ENCODE assay signal across 8 cellular contexts in genomic region chr22:22942511-22943329, GRCh38. TPM values are rescaled to one million over a fixed set of nuclear protein-coding genes. Genes with fewer than 3 reads are reported as not detected.
A peak's percentile ranks its signal among the peaks of the same experiment; 100 is the strongest.
DNase-seq lines count a peak whose midpoint lies in the region; ATAC-seq and TF ChIP-seq lines count a peak whose summit lies in the region.

No MANE protein-coding gene starts in this region.

- BruUV-seq in OCI-LY7 (replicated peaks; lab: Mats Ljungman, UMichigan) = no TSS peak

- no peak for ATAC-seq in GM21360 (IDR thresholded peaks at IDR 0.05; ENCODE audit: unreplicated experiment)

- WGBS in ovary, 3 donors = 50 to 54% (median 52%) methylated on average over 12 of the region's 12 CpGs
- 55% methylated on average over 12 of the region's 12 CpGs for WGBS in tibial nerve, 2 donors

- H3K4me3 ChIP-seq in HEK293 (ENCODE audit: low read depth, low read length) (no peak overlapping the region), OCI-LY7 (ENCODE audit: low read depth, low read length, poor library complexity, severe bottlenecking) (peak overlapping the region; percentile 14), fibroblast of villous mesenchyme (ENCODE audit: low read depth, low read length) (no peak overlapping the region), ovary (no peak overlapping the region), tibial nerve (no peak overlapping the region)

- no peaks in the 10 kb centered on the region for H3K4me1 ChIP-seq in HEK293 (ENCODE audit: control insufficient read depth, insufficient read depth, low read length)
- peaks cover 93% of the 10 kb centered on the region for H3K4me1 ChIP-seq in OCI-LY7 (ENCODE audit: insufficient read depth, low read length, poor library complexity, severe bottlenecking)
- no peaks in the 10 kb centered on the region for H3K4me1 ChIP-seq in ovary (ENCODE audit: insufficient read depth)
- no peaks in the 10 kb centered on the region for H3K4me1 ChIP-seq in tibial nerve

- H3K9me2 ChIP-seq in OCI-LY7 (ENCODE audit: insufficient read depth, low read length) = no peaks in the 10 kb centered on the region

- intact Hi-C loops in OCI-LY7 (cut with micrococcal nuclease; ENCODE audit: unreplicated experiment) = loop anchor here (1.0 to 2.0 kb wide), 2 partner anchors 10 to 58 kb away; no protein-coding TSS in a partner anchor
- intact Hi-C loops in ovary (cut with DNase I) = no loop called here

- CTCF ChIA-PET in HEK293 (lab: Yijun Ruan, JAX) (interaction anchor here (0.6 to 5.2 kb wide), 29 partner anchors 8 to 550 kb away, joined by 3 to 88 read pairs (median 3); partner anchors contain the start of gene PRAME), OCI-LY7 (lab: Charles Lee; ENCODE audit: unreplicated experiment) (interaction anchor here (0.7 to 5.5 kb wide), 8 partner anchors 8 to 87 kb away, joined by 3 to 41 read pairs (median 8); no protein-coding TSS in a partner anchor)

- DNase-seq in OCI-LY7 (ENCODE audit: low spot score) = peak; percentile 89
- DNase-seq in activated T-cell treated with anti-CD3 and anti-CD28 coated beads, Interleukin-2, amount 50 U/mL, for 24 hours = peak; percentile 73
- DNase-seq in fibroblast of villous mesenchyme (ENCODE audit: low read depth) = peak; percentile 39
- peak; percentile 14 to 57 (median 38) for DNase-seq in ovary
- DNase-seq in tibial nerve (ENCODE audit: low spot score in 2 of 2) = peak; percentile 3 to 39

- TF ChIP-seq POLR2A in ovary (IDR thresholded peaks at IDR 0.05) (no peak), tibial nerve (IDR thresholded peaks at IDR 0.05) (no peak)

- POLR2A ChIA-PET in HEK293 (lab: Yijun Ruan, JAX) (no interaction called here), OCI-LY7 (lab: Charles Lee) (interaction anchor here (1.0 to 17.9 kb wide), 9 partner anchors 11 to 197 kb away, joined by 3 to 308 read pairs (median 3); partner anchors contain the start of gene IGLL5)

- no peak overlapping the region; the same call in 1 of the 2 replicates for H2AFZ ChIP-seq in OCI-LY7 (ENCODE audit: low read length)

- peak; percentile 95 for TF ChIP-seq CTCF in C4-2B (conservative IDR thresholded peaks at IDR 0.05)
- TF ChIP-seq CTCF in HEK293 (tag by site-specific recombination; IDR thresholded peaks at IDR 0.05) = peak; percentile 89
- TF ChIP-seq CTCF in OCI-LY7 (conservative IDR thresholded peaks at IDR 0.05; ENCODE audit: low read length) = peak; percentile 98
- peak; percentile 72 for TF ChIP-seq CTCF in fibroblast of villous mesenchyme (IDR thresholded peaks at IDR 0.05; ENCODE audit: insufficient read depth, low read depth, low read length)
- peak in 1 of 3 donors; percentile 6 for TF ChIP-seq CTCF in ovary (IDR thresholded peaks at IDR 0.05)
- peak; percentile 32 to 49 (median 38) for TF ChIP-seq CTCF in tibial nerve (IDR thresholded peaks at IDR 0.05)

- H3K9me3 ChIP-seq in HEK293 (ENCODE audit: control insufficient read depth, insufficient read depth, low read depth, low read length) = no peaks in the 10 kb centered on the region
- no peaks in the 10 kb centered on the region for H3K9me3 ChIP-seq in OCI-LY7 (ENCODE audit: low read length)
- H3K9me3 ChIP-seq in ovary = no peaks in the 10 kb centered on the region
- no peaks in the 10 kb centered on the region for H3K9me3 ChIP-seq in tibial nerve

- no peak overlapping the region for H3K4me3 Mint-ChIP-seq in activated T-cell treated with anti-CD3 and anti-CD28 coated beads, Interleukin-2, amount 50 U/mL, for 24 hours

- H3K79me2 ChIP-seq in OCI-LY7 (ENCODE audit: insufficient read depth, low read depth, low read length) = no peaks in the 10 kb centered on the region

- no peaks in the 10 kb centered on the region for H3K9me3 Mint-ChIP-seq in activated T-cell treated with anti-CD3 and anti-CD28 coated beads, Interleukin-2, amount 50 U/mL, for 24 hours

- H3K4me2 ChIP-seq in OCI-LY7 (ENCODE audit: low read length) = peak overlapping the region; percentile 63

- no peak overlapping the region for H3K27ac Mint-ChIP-seq in activated T-cell treated with anti-CD3 and anti-CD28 coated beads, Interleukin-2, amount 50 U/mL, for 24 hours

- H3K27me3 ChIP-seq in ovary (no peaks in the 10 kb centered on the region), tibial nerve (no peaks in the 10 kb centered on the region)

- H3K36me3 ChIP-seq in HEK293 (ENCODE audit: control insufficient read depth in 2 of 2, insufficient read depth in 1 of 2, low read length in 2 of 2) = no peaks in the 10 kb centered on the region
- H3K36me3 ChIP-seq in OCI-LY7 (ENCODE audit: insufficient read depth, low read length) = no peaks in the 10 kb centered on the region
- H3K36me3 ChIP-seq in ovary = no peaks in the 10 kb centered on the region
- no peaks in the 10 kb centered on the region for H3K36me3 ChIP-seq in tibial nerve

- no peaks in the 10 kb centered on the region for H3K36me3 Mint-ChIP-seq in activated T-cell treated with anti-CD3 and anti-CD28 coated beads, Interleukin-2, amount 50 U/mL, for 24 hours (ENCODE audit: low read depth)

- no peaks in the 10 kb centered on the region for H4K20me1 ChIP-seq in OCI-LY7 (ENCODE audit: insufficient read depth, low read length)

- H3K27ac ChIP-seq in C4-2B = peak overlapping the region; percentile 96
- H3K27ac ChIP-seq in HEK293 (ENCODE audit: extremely low read depth, low read depth, low read length) = no peak overlapping the region
- H3K27ac ChIP-seq in OCI-LY7 (ENCODE audit: low read depth, low read length, poor library complexity, severe bottlenecking) = peak overlapping the region; percentile 90
- no peak overlapping the region for H3K27ac ChIP-seq in ovary
- no peak overlapping the region for H3K27ac ChIP-seq in tibial nerve

- H3K27me3 Mint-ChIP-seq in activated T-cell treated with anti-CD3 and anti-CD28 coated beads, Interleukin-2, amount 50 U/mL, for 24 hours = peaks cover 3% of the 10 kb centered on the region

- peaks cover 6% of the 10 kb centered on the region for H3K4me1 Mint-ChIP-seq in activated T-cell treated with anti-CD3 and anti-CD28 coated beads, Interleukin-2, amount 50 U/mL, for 24 hours (ENCODE audit: low read depth)

- TF ChIP-seq EP300 in ovary (IDR thresholded peaks at IDR 0.05) (no peak), tibial nerve (IDR thresholded peaks at IDR 0.05) (no peak)

TF ChIP-seq in HEK293, 187 proteins besides CTCF, POLR2A, EP300 and RAD21 (continues in another document):
- TF ChIP-seq ZNF175 (tag by site-specific recombination; IDR thresholded peaks at IDR 0.05) = no peak
- no peak for TF ChIP-seq ZNF596 (tag by site-specific recombination; IDR thresholded peaks at IDR 0.05)
- no peak for TF ChIP-seq ZNF426 (tag by site-specific recombination; IDR thresholded peaks at IDR 0.05)
- peak; percentile 60 for TF ChIP-seq KLF9 (tag by site-specific recombination; IDR thresholded peaks at IDR 0.05; ENCODE audit: low read depth)
- peak; percentile 83 for TF ChIP-seq ZSCAN4 (tag by site-specific recombination; IDR thresholded peaks at IDR 0.05)
- no peak for TF ChIP-seq ZNF521 (tag by site-specific recombination; IDR thresholded peaks at IDR 0.05)
- TF ChIP-seq ZFP69B (tag by site-specific recombination; IDR thresholded peaks at IDR 0.05) = no peak; the same call in 1 of the 2 replicates
- no peak for TF ChIP-seq ZNF423 (tag by site-specific recombination; IDR thresholded peaks at IDR 0.05)
- TF ChIP-seq ZNF366 (tag by site-specific recombination; conservative IDR thresholded peaks at IDR 0.05) = no peak
- no peak for TF ChIP-seq ZNF561 (tag by site-specific recombination; IDR thresholded peaks at IDR 0.05; ENCODE audit: borderline replicate concordance)
- no peak for TF ChIP-seq ZNF777 (tag by site-specific recombination; IDR thresholded peaks at IDR 0.05; ENCODE audit: borderline replicate concordance)
- no peak for TF ChIP-seq ZNF776 (tag by site-specific recombination; IDR thresholded peaks at IDR 0.05; ENCODE audit: borderline replicate concordance)
- no peak for TF ChIP-seq REST (tag by site-specific recombination; IDR thresholded peaks at IDR 0.05)
- TF ChIP-seq ZNF391 (tag by site-specific recombination; IDR thresholded peaks at IDR 0.05; ENCODE audit: borderline replicate concordance, low read depth) = 0 out of 2 replicates have a peak, but pooled peaks have one; percentile 43

RNA-seq across cellular contexts. Expression of gene IGLL5, which starts 55.1 kb away (rescaled TPM):
- total RNA-seq in OCI-LY7 (2014; rRNA removed; shearing (Covaris generic)) = 219 TPM in 2 replicates
- total RNA-seq in OCI-LY7 (2022) = 364 and 387 TPM in 2 replicates
- not detected in 2 replicates for total RNA-seq in fibroblast of villous mesenchyme
- 1 to 10 TPM in 3 of 7 donors, under 1 TPM in 3, not detected in 1; 0.40 to 9.8 (median 1.0) TPM for total RNA-seq in ovary
- 1 to 10 TPM; 1.7 to 9.4 TPM for polyA plus RNA-seq in ovary
- 1 to 10 TPM in 2 of 4 donors, under 1 TPM in 1, not detected in 1; 0.66 to 2.7 (median 2.1) TPM for total RNA-seq in tibial nerve

Comparison
In these comparisons a context has a peak if more than half of its experiments do, and no peak if none do; other contexts are left out.
1. H3K27ac ChIP-seq: peak in C4-2B (single experiment) and OCI-LY7 (single experiment); none in HEK293 (single experiment), ovary (0 of 2) and tibial nerve (0 of 4).
2. DNase-seq: peak in every context shown above with its lines; median percentile 89 in OCI-LY7; 73 in activated T-cell treated with anti-CD3 and anti-CD28 coated beads, Interleukin-2, amount 50 U/mL, for 24 hours; 39 in fibroblast of villous mesenchyme; 38 in ovary; 21 in tibial nerve.
3. RNA of gene IGLL5, which starts 55.1 kb away (total RNA-seq): 219 to 387 TPM in OCI-LY7; 0.66 to 2.7 TPM in tibial nerve, 0.40 to 9.8 TPM in ovary and not detected in fibroblast of villous mesenchyme; every median in the first group is over 10 times any median in the second.